Comparison of ENCODE assay signal across 14 cellular contexts in the genomic region with DNA sequence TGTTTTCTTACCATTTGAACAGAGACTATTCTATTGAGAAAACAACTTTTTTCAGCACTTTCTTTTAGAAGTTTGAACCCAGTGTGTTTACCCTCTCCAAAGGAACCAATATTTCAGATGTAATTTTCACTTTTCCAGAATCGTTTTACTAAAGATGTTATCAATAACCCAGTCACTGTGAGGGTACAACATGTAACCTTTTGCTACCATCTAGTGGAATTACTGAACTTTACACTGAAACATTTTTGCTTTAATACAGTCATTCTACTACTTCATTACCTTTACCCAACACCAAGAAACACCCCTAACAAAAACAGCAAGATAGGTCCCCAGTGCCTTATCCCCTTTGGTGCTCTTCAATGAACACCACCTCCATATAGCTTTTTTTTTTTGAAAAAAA. TPM values are rescaled to one million over a fixed set of nuclear protein-coding genes. Genes with fewer than 3 reads are reported as not detected.
DNase-seq lines count a peak whose midpoint lies in the region; ATAC-seq and TF ChIP-seq lines count a peak whose summit lies in the region.
"Had no signal": no experiment of that assay in that cellular context is flagged by ENCODE, and none has a peak within 500 bp of the region (broad histone marks: within the 10 kb centered on the region; RNA-seq: fewer than 3 reads in every experiment).

No MANE protein-coding gene starts in this region.

- POLR2A ChIA-PET in T-cell (lab: Charles Lee), result no interaction called here

- H3K4me1 Mint-ChIP-seq in osteocyte (ENCODE audit: unreplicated experiment), result no peaks in the 10 kb centered on the region
- H3K4me1 Mint-ChIP-seq in T-cell, result no peaks in the 10 kb centered on the region
- H3K4me1 Mint-ChIP-seq: stimulated activated memory B cell treated with anti-CD40 and anti-IgM and Interleukin-4, amounts not matched to agents 10 μg/mL and 1 μg/mL and 100 μg/mL, for 72 hours had no signal

- H3K27me3 Mint-ChIP-seq in osteocyte (ENCODE audit: unreplicated experiment) (peaks cover 31% of the 10 kb centered on the region), T-cell (peaks cover 0 to 25% of the 10 kb centered on the region in 2 donors)
- H3K27me3 Mint-ChIP-seq: stimulated activated memory B cell treated with anti-CD40 and anti-IgM and Interleukin-4, amounts not matched to agents 10 μg/mL and 1 μg/mL and 100 μg/mL, for 72 hours had no signal

- H3K36me3 Mint-ChIP-seq in osteocyte (ENCODE audit: unreplicated experiment) (no peaks in the 10 kb centered on the region), T-cell (no peaks in the 10 kb centered on the region)
- H3K36me3 Mint-ChIP-seq: stimulated activated memory B cell treated with anti-CD40 and anti-IgM and Interleukin-4, amounts not matched to agents 10 μg/mL and 1 μg/mL and 100 μg/mL, for 72 hours had no signal

- H3K4me3 Mint-ChIP-seq in osteocyte (ENCODE audit: unreplicated experiment) (no peak overlapping the region), T-cell (no peak overlapping the region)
- H3K4me3 Mint-ChIP-seq: stimulated activated memory B cell treated with anti-CD40 and anti-IgM and Interleukin-4, amounts not matched to agents 10 μg/mL and 1 μg/mL and 100 μg/mL, for 72 hours had no signal

- no peak for ATAC-seq in GM19351 (IDR thresholded peaks at IDR 0.05; ENCODE audit: unreplicated experiment)
- no peak for ATAC-seq in T-cell (replicated peaks in 1 of 4)
- ATAC-seq: stimulated activated memory B cell treated with anti-CD40 and anti-IgM and Interleukin-4, amounts not matched to agents 10 μg/mL and 1 μg/mL and 100 μg/mL, for 72 hours had no signal

- no peak overlapping the region for H3K27ac ChIP-seq in brain microvascular endothelial cell
- H3K27ac ChIP-seq: RWPE1, skin epidermis had no signal

- in situ Hi-C loops in brain microvascular endothelial cell (cut with HindIII; ENCODE audit: low pct_ligation_motif_present, low sequenced_read_pairs), result no loop called here

- H3K36me3 ChIP-seq in brain microvascular endothelial cell (replicated peaks), result no peaks in the 10 kb centered on the region

- CTCF ChIA-PET in T-cell (lab: Charles Lee), result interaction anchor here (0.6 kb wide), 2 partner anchors 8 to 1516 kb away, joined by 4 read pairs; no protein-coding TSS in a partner anchor

- H3K27ac Mint-ChIP-seq in osteocyte (ENCODE audit: unreplicated experiment) (no peak overlapping the region), T-cell (no peak overlapping the region)
- H3K27ac Mint-ChIP-seq: stimulated activated memory B cell treated with anti-CD40 and anti-IgM and Interleukin-4, amounts not matched to agents 10 μg/mL and 1 μg/mL and 100 μg/mL, for 72 hours had no signal

- DNase-seq in NCI-H2171 treated with DMSO at 0.1 percent for 48 hours (lab: John Stamatoyannopoulos, UW) (peak; percentile 6), NCI-H2171 (lab: John Stamatoyannopoulos, UW) (no peak), LNCaP clone FGC (ENCODE audit: low read depth) (no peak), brain microvascular endothelial cell (no peak), osteocyte (ENCODE audit: extremely low spot score, unreplicated experiment) (no peak), glomerular visceral epithelial cell (ENCODE audit: extremely low spot score) (no peak), T-cell (no peak)
- DNase-seq: amygdala, foreskin melanocyte, midbrain had no signal

- TF ChIP-seq CTCF in LNCaP clone FGC (IDR thresholded peaks at IDR 0.05; ENCODE audit: control insufficient read depth, extremely low read depth, insufficient read depth) (0 out of 2 replicates have a peak, but pooled peaks have one; percentile 11), brain microvascular endothelial cell (IDR thresholded peaks at IDR 0.05; ENCODE audit: low read depth, low read length, missing control alignments) (peak; percentile 0), osteocyte (IDR thresholded peaks at IDR 0.05) (peak; percentile 39)

- no peaks in the 10 kb centered on the region for H3K27me3 ChIP-seq in brain microvascular endothelial cell (replicated peaks)

- H3K9me3 Mint-ChIP-seq in osteocyte (ENCODE audit: unreplicated experiment) (no peaks in the 10 kb centered on the region), T-cell (no peaks in the 10 kb centered on the region)
- H3K9me3 Mint-ChIP-seq: stimulated activated memory B cell treated with anti-CD40 and anti-IgM and Interleukin-4, amounts not matched to agents 10 μg/mL and 1 μg/mL and 100 μg/mL, for 72 hours had no signal

- H3K4me3 ChIP-seq in LNCaP clone FGC (ENCODE audit: low read depth, low read length) (no peak overlapping the region), brain microvascular endothelial cell (ENCODE audit: low read depth, low read length) (no peak overlapping the region)
- H3K4me3 ChIP-seq: skin epidermis had no signal

RNA-seq across cellular contexts. Expression of gene PRDX4, which starts 33.1 kb away (rescaled TPM):
- total RNA-seq in osteocyte (299 and 304 TPM in 2 replicates), T-cell (10 to 100 TPM in 3 of 5 donors, 1 to 10 TPM in 2; 8.4 to 16.6 (median 14.2) TPM)

Comparison
In these comparisons a context has a peak if more than half of its experiments do, and no peak if none do; other contexts are left out.
1. RNA of gene PRDX4, which starts 33.1 kb away (total RNA-seq): 299 to 304 TPM in osteocyte; 8.4 to 16.6 TPM in T-cell; every median in the first group is over 10 times any median in the second.
2. Peak in every context shown above with its lines, with median percentiles within 50 percentile points of each other: CTCF ChIP-seq.